Comparison of ENCODE assay signal across 19 cellular contexts in genomic region chr1:31310131-31310530, GRCh38.
"Had no signal": no experiment of that assay in that cellular context is flagged by ENCODE, and none has a peak within 500 bp of the region (broad histone marks: within the 10 kb centered on the region; RNA-seq: fewer than 3 reads in every experiment).

No MANE protein-coding gene starts in this region.

- H3K27me3 Mint-ChIP-seq: dendritic cell treated with granulocyte-macrophage colony-stimulating factor and Interleukin-4, amounts not matched to agents 40 ng/mL and 50 ng/mL, for 4 days; naive thymus-derived CD4-positive, alpha-beta T cell; stimulated activated memory B cell treated with anti-CD40 and anti-IgM and Interleukin-4, amounts not matched to agents 10 μg/mL and 1 μg/mL and 100 μg/mL, for 72 hours; stimulated activated naive CD8-positive, alpha-beta T cell treated with anti-CD3 and anti-CD28 coated beads, Interleukin-15, Interleukin-2, amounts not matched to agents 100 ng/mL and 50 ng/mL, for 24 hours had no signal

- H3K9me3 Mint-ChIP-seq: dendritic cell treated with granulocyte-macrophage colony-stimulating factor and Interleukin-4, amounts not matched to agents 40 ng/mL and 50 ng/mL, for 4 days; stimulated activated memory B cell treated with anti-CD40 and anti-IgM and Interleukin-4, amounts not matched to agents 10 μg/mL and 1 μg/mL and 100 μg/mL, for 72 hours; stimulated activated naive CD8-positive, alpha-beta T cell treated with anti-CD3 and anti-CD28 coated beads, Interleukin-15, Interleukin-2, amounts not matched to agents 100 ng/mL and 50 ng/mL, for 24 hours had no signal

- H3K4me3 Mint-ChIP-seq: dendritic cell treated with granulocyte-macrophage colony-stimulating factor and Interleukin-4, amounts not matched to agents 40 ng/mL and 50 ng/mL, for 4 days; naive thymus-derived CD4-positive, alpha-beta T cell; stimulated activated memory B cell treated with anti-CD40 and anti-IgM and Interleukin-4, amounts not matched to agents 10 μg/mL and 1 μg/mL and 100 μg/mL, for 72 hours; stimulated activated naive CD8-positive, alpha-beta T cell treated with anti-CD3 and anti-CD28 coated beads, Interleukin-15, Interleukin-2, amounts not matched to agents 100 ng/mL and 50 ng/mL, for 24 hours had no signal

- ATAC-seq: heart left ventricle; naive thymus-derived CD4-positive, alpha-beta T cell; sciatic nerve; stimulated activated memory B cell treated with anti-CD40 and anti-IgM and Interleukin-4, amounts not matched to agents 10 μg/mL and 1 μg/mL and 100 μg/mL, for 72 hours had no signal

- DNase-seq: esophagus squamous epithelium; foreskin melanocyte; heart left ventricle; hippocampal formation; kidney glomerular epithelial cell; mesendoderm; naive thymus-derived CD4-positive, alpha-beta T cell; posterior cingulate gyrus; spleen; stimulated activated CD4-positive, alpha-beta T cell treated with anti-CD3 and anti-CD28 coated beads, Interleukin-15, amount 100 ng/mL, for 24 hours; stimulated activated CD4-positive, alpha-beta T cell treated with anti-CD3 and anti-CD28 coated beads, Interleukin-1b, Interleukin-23, amount 100 ng/mL, for 48 hours; stimulated activated CD4-positive, alpha-beta T cell treated with anti-CD3 and anti-CD28 coated beads, Interleukin-4, amount 100 ng/mL, for 24 hours; tibial artery; upper lobe of left lung; uterus had no signal

- H3K4me3 ChIP-seq: esophagus squamous epithelium, heart left ventricle, spleen, tibial artery, upper lobe of left lung, uterus had no signal

- H3K27ac Mint-ChIP-seq: dendritic cell treated with granulocyte-macrophage colony-stimulating factor and Interleukin-4, amounts not matched to agents 40 ng/mL and 50 ng/mL, for 4 days; stimulated activated memory B cell treated with anti-CD40 and anti-IgM and Interleukin-4, amounts not matched to agents 10 μg/mL and 1 μg/mL and 100 μg/mL, for 72 hours; stimulated activated naive CD8-positive, alpha-beta T cell treated with anti-CD3 and anti-CD28 coated beads, Interleukin-15, Interleukin-2, amounts not matched to agents 100 ng/mL and 50 ng/mL, for 24 hours had no signal
